Comparison of ENCODE assay signal across 1 cellular context in genomic region chr10:4940909-4941308, GRCh38.
TF ChIP-seq lines count a peak whose summit lies in the region.

No MANE protein-coding gene starts in this region.

TF ChIP-seq in A549, 52 proteins besides CTCF, POLR2A, EP300 and RAD21:
- peak; percentile 14; the same call in 1 of the 2 replicates for TF ChIP-seq HOXB13 (CRISPR knock-in tag; IDR thresholded peaks at IDR 0.05; ENCODE audit: low read depth)
